ENCODE assay signal across 15 cellular contexts in the genomic region with DNA sequence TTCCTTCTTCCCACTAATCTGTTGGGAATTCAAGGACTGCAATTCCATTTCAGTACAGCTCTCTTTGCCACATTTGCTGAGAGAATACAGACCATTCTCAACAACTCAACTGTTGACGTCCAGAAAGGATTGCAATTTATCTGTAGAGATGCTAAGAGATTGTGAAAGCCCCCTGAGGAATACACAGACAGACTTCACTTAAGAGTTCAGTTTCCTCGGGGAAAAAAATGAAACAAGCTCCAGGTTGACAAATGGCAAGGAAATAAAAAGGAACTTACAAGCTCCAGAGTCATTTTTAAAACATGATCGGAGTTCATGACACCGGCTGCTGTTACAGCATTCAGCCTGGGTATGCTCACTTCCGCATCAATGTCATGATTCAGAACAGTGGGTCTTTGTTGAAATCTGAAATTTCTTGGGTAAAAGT. TPM values are rescaled to one million over a fixed set of nuclear protein-coding genes. Genes with fewer than 3 reads are reported as not detected.
A peak's percentile ranks its signal among the peaks of the same experiment; 100 is the strongest.
DNase-seq lines count a peak whose midpoint lies in the region; ATAC-seq lines count a peak whose summit lies in the region.
"Had no signal": no experiment of that assay in that cellular context is flagged by ENCODE, and none has a peak within 500 bp of the region (broad histone marks: within the 10 kb centered on the region; RNA-seq: fewer than 3 reads in every experiment).

No MANE protein-coding gene starts in this region.

- peaks cover 3% of the 10 kb centered on the region for H3K36me3 Mint-ChIP-seq in effector memory CD8-positive, alpha-beta T cell (ENCODE audit: insufficient read depth)

- H3K4me3 Mint-ChIP-seq in effector memory CD8-positive, alpha-beta T cell, result no peak overlapping the region
- H3K4me3 Mint-ChIP-seq: neural crest cell had no signal

- H3K4me1 Mint-ChIP-seq in effector memory CD8-positive, alpha-beta T cell (ENCODE audit: low read depth in 2 of 2), result no peaks in the 10 kb centered on the region

- DNase-seq in SK-MEL-5 (ENCODE audit: low read depth, low spot score), result peak; percentile 76
- DNase-seq in left cardiac atrium, result no peak
- DNase-seq in skeletal muscle cell (ENCODE audit: low read depth), result peak; percentile 75
- no peak for DNase-seq in GOT3 (lab: John Stamatoyannopoulos, UW)
- DNase-seq in NCI-H2227 (lab: John Stamatoyannopoulos, UW; ENCODE audit: unreplicated experiment), result no peak
- DNase-seq in effector memory CD8-positive, alpha-beta T cell, result no peak
- DNase-seq: activated CD4-positive, alpha-beta T cell treated with anti-CD3 and anti-CD28 coated beads, Interleukin-2, amount 50 U/mL, for 1 hour; activated naive CD4-positive, alpha-beta T cell treated with Interleukin-2 at 50 U/mL for 16 hours; esophagus squamous epithelium; Kasumi-1; NCI-H2081 treated with DMSO at 0.1 percent for 48 hours had no signal

- in situ Hi-C loops in SK-MEL-5 (cut with HindIII; ENCODE audit: low pct_unique_long_range_greater_than_20kb, low sequenced_read_pairs), result no loop called here

- H3K9me3 Mint-ChIP-seq in effector memory CD8-positive, alpha-beta T cell, result no peaks in the 10 kb centered on the region

- peaks cover 8% of the 10 kb centered on the region in 2 donors for H3K27me3 Mint-ChIP-seq in effector memory CD8-positive, alpha-beta T cell

- H3K27ac Mint-ChIP-seq in effector memory CD8-positive, alpha-beta T cell, result no peak overlapping the region

- intact Hi-C loops in left cardiac atrium (cut with DNase I), result no loop called here

- ATAC-seq in GM18502 (IDR thresholded peaks at IDR 0.05; ENCODE audit: poor library complexity, unreplicated experiment) (peak; percentile 56), left cardiac atrium (peak; percentile 53 to 71), HG02938 (IDR thresholded peaks at IDR 0.05; ENCODE audit: unreplicated experiment) (no peak)
- no peak for ATAC-seq in effector memory CD8-positive, alpha-beta T cell (replicated peaks)

- H3K4me3 ChIP-seq in skeletal muscle cell (ENCODE audit: low read depth, low read length), result no peak overlapping the region
- H3K4me3 ChIP-seq: esophagus squamous epithelium had no signal

RNA-seq across cellular contexts. Expression of a gene that starts 13.8 kb away (rescaled TPM):
- total RNA-seq in SK-MEL-5 (2014; rRNA removed; shearing (Covaris generic)), result 0.08 TPM in 1 of 2 replicates, not detected in the other
- 0.06 and 0.07 TPM in 2 replicates for polyA plus RNA-seq in SK-MEL-5 (2015; cell fraction: cytosol; rRNA removed)
- polyA plus RNA-seq in SK-MEL-5 (2015; cell fraction: nucleus; rRNA removed), result 0.06 TPM in 1 of 2 replicates, not detected in the other
- total RNA-seq in left cardiac atrium, result under 1 TPM in 1 of 2 donors, not detected in 1; 0.18 TPM
- total RNA-seq: neural crest cell had no signal
- polyA plus RNA-seq: BJ had no signal

RNA-seq across cellular contexts. Expression of a gene that starts 35.6 kb away (rescaled TPM):
- 5.5 and 6.7 TPM in 2 replicates for total RNA-seq in SK-MEL-5 (2014; rRNA removed; shearing (Covaris generic))
- polyA plus RNA-seq in SK-MEL-5 (2015; cell fraction: cytosol; rRNA removed), result 3.7 and 4.1 TPM in 2 replicates
- 2.9 and 6.5 TPM in 2 replicates for polyA plus RNA-seq in SK-MEL-5 (2015; cell fraction: nucleus; rRNA removed)
- 1 to 10 TPM; 6.9 to 8.2 TPM for total RNA-seq in left cardiac atrium
- total RNA-seq: neural crest cell had no signal

Comparison
In these comparisons a context has a peak if more than half of its experiments do, and no peak if none do; other contexts are left out.
1. ATAC-seq: peak in GM18502 (single experiment) and left cardiac atrium (2 of 2); none in HG02938 (single experiment) and effector memory CD8-positive, alpha-beta T cell (single experiment).
2. DNase-seq: peak in SK-MEL-5 (single experiment) and skeletal muscle cell (single experiment); none in left cardiac atrium (single experiment), GOT3 (single experiment), NCI-H2227 (single experiment) and effector memory CD8-positive, alpha-beta T cell (0 of 3).